Comparison of ENCODE assay signal across 1 cellular context in genomic region chr2:113088173-113088992, GRCh38.
TF ChIP-seq lines count a peak whose summit lies in the region.

No MANE protein-coding gene starts in this region.

TF ChIP-seq in HepG2, 621 proteins besides CTCF, POLR2A, EP300 and RAD21 (continued from another document and continues in another):
- TF ChIP-seq ZNF800 (CRISPR knock-in tag; IDR thresholded peaks at IDR 0.05) (no peak; the same call in 1 of the 2 replicates), LBX2 (CRISPR knock-in tag; IDR thresholded peaks at IDR 0.05; ENCODE audit: borderline replicate concordance) (no peak), NAIF1 (CRISPR knock-in tag; IDR thresholded peaks at IDR 0.05; ENCODE audit: borderline replicate concordance) (peak; percentile 74), CBX1 (IDR thresholded peaks at IDR 0.05; ENCODE audit: low read depth) (peak; percentile 51), SRSF9 (IDR thresholded peaks at IDR 0.05; ENCODE audit: borderline replicate concordance, insufficient read depth, low read depth, low read length, poor library complexity, severe bottlenecking) (no peak), REPIN1 (CRISPR knock-in tag; IDR thresholded peaks at IDR 0.05; ENCODE audit: borderline replicate concordance, low read depth) (peak; percentile 70; the same call in 1 of the 2 replicates), E2F5 (CRISPR knock-in tag; conservative IDR thresholded peaks at IDR 0.05) (no peak), MBD4 (IDR thresholded peaks at IDR 0.05; ENCODE audit: borderline replicate concordance, low read length) (no peak), ZNF383 (CRISPR knock-in tag; IDR thresholded peaks at IDR 0.05; ENCODE audit: borderline replicate concordance) (no peak), XBP1 (CRISPR knock-in tag; IDR thresholded peaks at IDR 0.05) (no peak), SKIL (CRISPR knock-in tag; IDR thresholded peaks at IDR 0.05; ENCODE audit: borderline replicate concordance) (peak; percentile 44; the same call in 1 of the 2 replicates), ISL2 (CRISPR knock-in tag; IDR thresholded peaks at IDR 0.05) (peak; percentile 78; the same call in 1 of the 2 replicates), HMG20B (CRISPR knock-in tag; conservative IDR thresholded peaks at IDR 0.05) (no peak), NFKB2 (CRISPR knock-in tag; IDR thresholded peaks at IDR 0.05; ENCODE audit: borderline replicate concordance) (no peak), JDP2 (CRISPR knock-in tag; IDR thresholded peaks at IDR 0.05; ENCODE audit: borderline replicate concordance) (no peak), GZF1 (CRISPR knock-in tag; IDR thresholded peaks at IDR 0.05) (no peak), RAD51 (IDR thresholded peaks at IDR 0.05; ENCODE audit: borderline replicate concordance) (no peak), HMGXB4 (CRISPR knock-in tag; IDR thresholded peaks at IDR 0.05; ENCODE audit: borderline replicate concordance in 1 of 2, low read depth in 1 of 2) (peak in 1 of 2 experiments; percentile 32; a peak in 1 of 4 replicates), ZNF18 (CRISPR knock-in tag; IDR thresholded peaks at IDR 0.05; ENCODE audit: insufficient replicate concordance) (no peak), U2AF1 (optimal IDR thresholded peaks at IDR 0.05; ENCODE audit: low read depth, low read length) (no peak), ZNF33B (CRISPR knock-in tag; IDR thresholded peaks at IDR 0.05) (no peak), DR1 (CRISPR knock-in tag; IDR thresholded peaks at IDR 0.05) (no peak), ZNF264 (CRISPR knock-in tag; IDR thresholded peaks at IDR 0.05) (peak; percentile 59; the same call in 1 of the 2 replicates), TFAP4 (IDR thresholded peaks at IDR 0.05; ENCODE audit: borderline replicate concordance, low read depth) (peak; percentile 53; the same call in 1 of the 2 replicates), MBNL3 (CRISPR knock-in tag; conservative IDR thresholded peaks at IDR 0.05) (no peak), ZNF703 (CRISPR knock-in tag; IDR thresholded peaks at IDR 0.05; ENCODE audit: borderline replicate concordance) (no peak), CREB3 (CRISPR knock-in tag; IDR thresholded peaks at IDR 0.05) (no peak), CSRNP1 (CRISPR knock-in tag; IDR thresholded peaks at IDR 0.05) (no peak), ELF3 (CRISPR knock-in tag; IDR thresholded peaks at IDR 0.05) (peak; percentile 42; the same call in 1 of the 2 replicates), ZNF652 (CRISPR knock-in tag; IDR thresholded peaks at IDR 0.05; ENCODE audit: borderline replicate concordance, low read depth) (peak; percentile 27; the same call in 1 of the 2 replicates), MAFK (conservative IDR thresholded peaks at IDR 0.05 in 1 of 2, IDR thresholded peaks at IDR 0.05 in 1 of 2; ENCODE audit: low read length in 2 of 2) (no peak), CBFB (CRISPR knock-in tag; IDR thresholded peaks at IDR 0.05) (0 out of 2 replicates have a peak, but pooled peaks have one; percentile 54), BCL3 (CRISPR knock-in tag; IDR thresholded peaks at IDR 0.05) (no peak), SRSF4 (IDR thresholded peaks at IDR 0.05; ENCODE audit: low read depth, low read length, poor library complexity, severe bottlenecking) (no peak), ZNF331 (CRISPR knock-in tag; IDR thresholded peaks at IDR 0.05) (peak; percentile 61), ATF7-NPFF (CRISPR knock-in tag; IDR thresholded peaks at IDR 0.05; ENCODE audit: low read depth) (no peak), ZNF10 (CRISPR knock-in tag; IDR thresholded peaks at IDR 0.05; ENCODE audit: borderline replicate concordance, low read depth) (no peak), ZNF629 (CRISPR knock-in tag; conservative IDR thresholded peaks at IDR 0.05) (peak; percentile 95), USF2 (IDR thresholded peaks at IDR 0.05; ENCODE audit: low read depth, low read length) (no peak), USF2 (CRISPR knock-in tag; IDR thresholded peaks at IDR 0.05; ENCODE audit: borderline replicate concordance) (no peak), ZC3H13 (CRISPR knock-in tag; IDR thresholded peaks at IDR 0.05) (no peak), ZBTB7A (CRISPR knock-in tag; IDR thresholded peaks at IDR 0.05) (no peak), MEIS1 (CRISPR knock-in tag; IDR thresholded peaks at IDR 0.05; ENCODE audit: borderline replicate concordance) (no peak), SOX13 (IDR thresholded peaks at IDR 0.05) (no peak), SOX13 (CRISPR knock-in tag; conservative IDR thresholded peaks at IDR 0.05 in 1 of 2, IDR thresholded peaks at IDR 0.05 in 1 of 2) (peak in 1 of 2 experiments; percentile 80; a peak in 2 of 4 replicates), ZNF234 (CRISPR knock-in tag; conservative IDR thresholded peaks at IDR 0.05) (no peak), RXRA (CRISPR knock-in tag; IDR thresholded peaks at IDR 0.05) (peak; percentile 45; the same call in 1 of the 2 replicates), ZNF260 (CRISPR knock-in tag; IDR thresholded peaks at IDR 0.05; ENCODE audit: borderline replicate concordance, low read depth) (no peak), U2AF2 (IDR thresholded peaks at IDR 0.05; ENCODE audit: low read depth, low read length) (no peak), GATAD1 (CRISPR knock-in tag; IDR thresholded peaks at IDR 0.05) (peak; percentile 53)
